Comparison of ENCODE assay signal across 1 cellular context in the genomic region with DNA sequence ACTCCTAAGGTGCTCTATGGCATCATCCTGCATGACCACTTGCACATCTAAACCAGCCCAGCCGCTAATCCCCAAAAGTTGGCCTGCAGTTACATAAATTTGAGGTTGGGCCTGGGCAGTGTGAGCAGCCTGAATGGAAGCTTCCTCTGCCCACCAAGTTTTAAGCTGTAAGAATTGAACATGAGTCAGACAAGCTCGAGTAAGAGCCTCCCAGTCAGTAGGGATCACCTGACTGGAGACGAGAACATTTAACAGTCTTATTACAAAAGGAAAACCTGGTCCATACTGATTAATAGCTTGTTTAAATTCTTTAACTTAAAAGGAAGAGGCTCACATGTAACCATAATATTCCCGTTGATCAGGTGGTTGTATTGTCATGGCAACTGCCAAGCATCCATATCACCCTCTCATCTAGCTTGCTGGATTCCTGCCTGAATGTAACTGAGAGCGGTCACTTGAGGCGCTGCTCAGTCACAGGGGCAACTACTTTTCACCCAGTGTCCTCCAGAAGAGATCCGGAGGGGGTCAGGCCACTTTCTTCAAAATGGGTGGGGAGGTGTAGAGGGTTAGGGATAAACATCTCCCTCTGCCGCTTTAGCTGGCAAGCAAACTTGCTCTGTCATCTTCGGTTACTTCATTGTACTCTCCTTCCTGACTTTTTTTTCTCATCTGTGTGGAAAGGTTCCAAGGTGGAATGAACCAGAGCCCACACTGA.
TF ChIP-seq lines count a peak whose summit lies in the region.

No MANE protein-coding gene starts in this region.

TF ChIP-seq in SK-N-SH treated with all-trans-retinoic acid at 6 μM for 48 hours, 23 proteins besides CTCF, POLR2A, EP300 and RAD21 (continued from another document):
- TF ChIP-seq, protein P1, sequence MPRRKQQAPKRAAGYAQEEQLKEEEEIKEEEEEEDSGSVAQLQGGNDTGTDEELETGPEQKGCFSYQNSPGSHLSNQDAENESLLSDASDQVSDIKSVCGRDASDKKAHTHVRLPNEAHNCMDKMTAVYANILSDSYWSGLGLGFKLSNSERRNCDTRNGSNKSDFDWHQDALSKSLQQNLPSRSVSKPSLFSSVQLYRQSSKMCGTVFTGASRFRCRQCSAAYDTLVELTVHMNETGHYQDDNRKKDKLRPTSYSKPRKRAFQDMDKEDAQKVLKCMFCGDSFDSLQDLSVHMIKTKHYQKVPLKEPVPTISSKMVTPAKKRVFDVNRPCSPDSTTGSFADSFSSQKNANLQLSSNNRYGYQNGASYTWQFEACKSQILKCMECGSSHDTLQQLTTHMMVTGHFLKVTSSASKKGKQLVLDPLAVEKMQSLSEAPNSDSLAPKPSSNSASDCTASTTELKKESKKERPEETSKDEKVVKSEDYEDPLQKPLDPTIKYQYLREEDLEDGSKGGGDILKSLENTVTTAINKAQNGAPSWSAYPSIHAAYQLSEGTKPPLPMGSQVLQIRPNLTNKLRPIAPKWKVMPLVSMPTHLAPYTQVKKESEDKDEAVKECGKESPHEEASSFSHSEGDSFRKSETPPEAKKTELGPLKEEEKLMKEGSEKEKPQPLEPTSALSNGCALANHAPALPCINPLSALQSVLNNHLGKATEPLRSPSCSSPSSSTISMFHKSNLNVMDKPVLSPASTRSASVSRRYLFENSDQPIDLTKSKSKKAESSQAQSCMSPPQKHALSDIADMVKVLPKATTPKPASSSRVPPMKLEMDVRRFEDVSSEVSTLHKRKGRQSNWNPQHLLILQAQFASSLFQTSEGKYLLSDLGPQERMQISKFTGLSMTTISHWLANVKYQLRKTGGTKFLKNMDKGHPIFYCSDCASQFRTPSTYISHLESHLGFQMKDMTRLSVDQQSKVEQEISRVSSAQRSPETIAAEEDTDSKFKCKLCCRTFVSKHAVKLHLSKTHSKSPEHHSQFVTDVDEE (CRISPR knock-in tag; IDR thresholded peaks at IDR 0.05), result no peak
- TF ChIP-seq CSRNP3 (CRISPR knock-in tag; IDR thresholded peaks at IDR 0.05) (no peak), ZFP3 (CRISPR knock-in tag; IDR thresholded peaks at IDR 0.05) (no peak), ARNTL (CRISPR knock-in tag; IDR thresholded peaks at IDR 0.05; ENCODE audit: borderline replicate concordance, low read depth) (no peak), ISL1 (CRISPR knock-in tag; IDR thresholded peaks at IDR 0.05) (no peak), ZNF8 (CRISPR knock-in tag; IDR thresholded peaks at IDR 0.05) (no peak), ZNF565 (CRISPR knock-in tag; conservative IDR thresholded peaks at IDR 0.05; ENCODE audit: low read depth) (no peak), CSDC2 (CRISPR knock-in tag; IDR thresholded peaks at IDR 0.05) (no peak), TOX (CRISPR knock-in tag; IDR thresholded peaks at IDR 0.05; ENCODE audit: borderline replicate concordance) (no peak)
